Comparison of ENCODE assay signal across 8 cellular contexts in genomic region chr1:155979525-155980343, GRCh38. TPM values are rescaled to one million over a fixed set of nuclear protein-coding genes. Genes with fewer than 3 reads are reported as not detected.
DNase-seq lines count a peak whose midpoint lies in the region; ATAC-seq and TF ChIP-seq lines count a peak whose summit lies in the region.

No MANE protein-coding gene starts in this region.

- no peaks in the 10 kb centered on the region for H3K27me3 Mint-ChIP-seq in chondrocyte (ENCODE audit: low read depth)

- no peak for TF ChIP-seq POLR2A in NB4 (IDR thresholded peaks at IDR 0.05; ENCODE audit: extremely low read depth, insufficient read length)

- no peaks in the 10 kb centered on the region for H3K9me3 ChIP-seq in mucosa of descending colon

- H3K36me3 Mint-ChIP-seq in chondrocyte (ENCODE audit: low read depth): peaks cover 2% of the 10 kb centered on the region

- peaks cover 24% of the 10 kb centered on the region for H3K4me1 ChIP-seq in mucosa of descending colon (ENCODE audit: low read depth)

- TF ChIP-seq CTCF in NB4 (IDR thresholded peaks at IDR 0.05; ENCODE audit: low read depth, low read length) (no peak), chondrocyte (IDR thresholded peaks at IDR 0.05) (no peak), mucosa of descending colon (IDR thresholded peaks at IDR 0.05) (no peak), GM20000 (IDR thresholded peaks at IDR 0.05; ENCODE audit: extremely low read depth, missing control alignments) (no peak)

- DNase-seq in EL (peak; percentile 64), NB4 (ENCODE audit: low read depth) (peak; percentile 58), chondrocyte (ENCODE audit: low spot score) (no peak), mucosa of descending colon (peak; percentile 43 to 56 (median 50)), GM20000 (ENCODE audit: low spot score) (no peak), kidney glomerular epithelial cell (lab: John Stamatoyannopoulos, UW) (no peak)

- peak overlapping the region; percentile 95 for H3K4me3 Mint-ChIP-seq in chondrocyte (ENCODE audit: unreplicated experiment)

- H3K36me3 ChIP-seq in mucosa of descending colon (ENCODE audit: low read depth): no peaks in the 10 kb centered on the region

- H3K27ac Mint-ChIP-seq in chondrocyte (ENCODE audit: unreplicated experiment): peak overlapping the region; percentile 100

- peak; percentile 37 for ATAC-seq in mucosa of descending colon
- no peak for ATAC-seq in GM18520 (IDR thresholded peaks at IDR 0.05; ENCODE audit: unreplicated experiment)
- ATAC-seq in HG02852 (IDR thresholded peaks at IDR 0.05; ENCODE audit: unreplicated experiment): no peak

- intact Hi-C loops in mucosa of descending colon (cut with DNase I, micrococcal nuclease): no loop called here

- H3K4me3 ChIP-seq in NB4 (ENCODE audit: low read depth, low read length) (peak overlapping the region; percentile 92), mucosa of descending colon (no peak overlapping the region)

- H3K4me1 Mint-ChIP-seq in chondrocyte (ENCODE audit: low read depth): peaks cover 90% of the 10 kb centered on the region

- no peaks in the 10 kb centered on the region for H3K9me3 Mint-ChIP-seq in chondrocyte (ENCODE audit: low read depth)

RNA-seq across cellular contexts. Expression of gene ARHGEF2, which starts 1.4 kb away (rescaled TPM):
- total RNA-seq in chondrocyte: 50.0 to 214 TPM (median 203 TPM) in 3 replicates
- 100 to 1,000 TPM in 1 of 3 donors, 10 to 100 TPM in 2; 79.7 to 132 (median 90.5) TPM for total RNA-seq in mucosa of descending colon

RNA-seq across cellular contexts. Expression of gene RXFP4, which starts 38.3 kb away (rescaled TPM):
- not detected in 3 replicates for total RNA-seq in chondrocyte
- 1 to 10 TPM; 1.2 to 4.2 (median 3.3) TPM for total RNA-seq in mucosa of descending colon

RNA-seq across cellular contexts. Expression of gene SSR2, which starts 41.0 kb away (rescaled TPM):
- total RNA-seq in chondrocyte: 233 to 257 TPM (median 238 TPM) in 3 replicates
- 100 to 1,000 TPM; 144 to 203 (median 164) TPM for total RNA-seq in mucosa of descending colon

RNA-seq across cellular contexts. Expression of gene KHDC4, which starts 45.5 kb away (rescaled TPM):
- 32.3 to 43.2 TPM (median 35.2 TPM) in 3 replicates for total RNA-seq in chondrocyte
- 10 to 100 TPM; 52.9 to 59.5 (median 58.6) TPM for total RNA-seq in mucosa of descending colon

Comparison
In these comparisons a context has a peak if more than half of its experiments do, and no peak if none do; other contexts are left out.
1. DNase-seq: peak in EL (single experiment), NB4 (single experiment) and mucosa of descending colon (3 of 3); none in chondrocyte (single experiment), GM20000 (single experiment) and kidney glomerular epithelial cell (single experiment).